In genomic region chr3:55692295-55692957, GRCh38 we compare ENCODE assay signal across 16 cellular contexts.
"Had no signal": no experiment of that assay in that cellular context is flagged by ENCODE, and none has a peak within 500 bp of the region (broad histone marks: within the 10 kb centered on the region; RNA-seq: fewer than 3 reads in every experiment).

No MANE protein-coding gene starts in this region.

- H3K27ac ChIP-seq: cardiac muscle cell, coronary artery, gastrocnemius medialis, right atrium auricular region, skin epidermis, testis, VCaP had no signal

- H3K9me3 ChIP-seq: gastrocnemius medialis, right atrium auricular region, testis had no signal

- H3K4me1 ChIP-seq: right atrium auricular region, testis had no signal

- H3K4me3 ChIP-seq: cardiac muscle cell, coronary artery, gastrocnemius medialis, right atrium auricular region, skin epidermis, testis had no signal

- ATAC-seq: gastrocnemius medialis; naive thymus-derived CD4-positive, alpha-beta T cell; stimulated activated naive CD8-positive, alpha-beta T cell treated with anti-CD3 and anti-CD28 coated beads, Interleukin-15, amount 100 ng/mL, for 72 hours had no signal

- DNase-seq: activated CD4-positive, alpha-beta memory T cell treated with anti-CD3 and anti-CD28 coated beads for 36 hours; activated gamma-delta T cell treated with Interleukin-2 at 50 U/mL for 16 hours; activated naive CD8-positive, alpha-beta T cell treated with anti-CD3 and anti-CD28 coated beads for 36 hours; activated T-cell treated with anti-CD3 and anti-CD28 coated beads, Interleukin-2, amount 50 U/mL, for 48 hours; effector CD4-positive, alpha-beta T cell; gastrocnemius medialis; kidney; naive thymus-derived CD4-positive, alpha-beta T cell; stimulated activated CD4-positive, alpha-beta T cell treated with anti-CD3 and anti-CD28 coated beads, Interleukin-4, amount 100 ng/mL, for 4 hours; stimulated activated naive CD8-positive, alpha-beta T cell treated with anti-CD3 and anti-CD28 coated beads, Interleukin-15, amount 100 ng/mL, for 72 hours; testis had no signal

- H3K36me3 ChIP-seq: cardiac muscle cell, gastrocnemius medialis, right atrium auricular region had no signal

- H3K27me3 ChIP-seq: cardiac muscle cell, gastrocnemius medialis, right atrium auricular region, testis had no signal
